ENCODE assay signal across 1 cellular context in genomic region chr6:18264338-18265098, GRCh38.
A peak's percentile ranks its signal among the peaks of the same experiment; 100 is the strongest.
TF ChIP-seq lines count a peak whose summit lies in the region.

DEK (minus strand) TSS chr6:18264530; CDS start chr6:18263987, 543 bp downstream.

TF ChIP-seq in K562, 482 proteins besides CTCF, POLR2A, EP300 and RAD21 (continued from another document):
- no peak for TF ChIP-seq ZNF395 (CRISPR knock-in tag; IDR thresholded peaks at IDR 0.05)
- TF ChIP-seq GATA2 (CRISPR knock-in tag; IDR thresholded peaks at IDR 0.05): no peak
- TF ChIP-seq E2F1 (CRISPR knock-in tag; IDR thresholded peaks at IDR 0.05): peak; percentile 79
- TF ChIP-seq NR1H2 (CRISPR knock-in tag; IDR thresholded peaks at IDR 0.05): no peak; the same call in 1 of the 2 replicates
- TF ChIP-seq CBX5 (IDR thresholded peaks at IDR 0.05; ENCODE audit: borderline replicate concordance, low read depth): no peak
- TF ChIP-seq ZNF143 (CRISPR knock-in tag; IDR thresholded peaks at IDR 0.05): no peak
- TF ChIP-seq ZBED1 (IDR thresholded peaks at IDR 0.05): no peak
- no peak for TF ChIP-seq HIVEP1 (CRISPR knock-in tag; IDR thresholded peaks at IDR 0.05)
- TF ChIP-seq MED1 (CRISPR knock-in tag; IDR thresholded peaks at IDR 0.05; ENCODE audit: borderline replicate concordance): no peak
- no peak for TF ChIP-seq ZNF384 (IDR thresholded peaks at IDR 0.05; ENCODE audit: low read depth, low read length)
- no peak for TF ChIP-seq ZNF696 (CRISPR knock-in tag; conservative IDR thresholded peaks at IDR 0.05)
- no peak for TF ChIP-seq ATF1 (CRISPR knock-in tag; IDR thresholded peaks at IDR 0.05)
- TF ChIP-seq ATF1 (tag; IDR thresholded peaks at IDR 0.05): no peak
- no peak for TF ChIP-seq ZKSCAN1 (IDR thresholded peaks at IDR 0.05; ENCODE audit: low read depth, low read length)
- peak; percentile 73; the same call in 1 of the 2 replicates for TF ChIP-seq ZNF592 (IDR thresholded peaks at IDR 0.05)
- no peak for TF ChIP-seq ZFP36 (IDR thresholded peaks at IDR 0.05; ENCODE audit: low read depth, low read length, partially characterized antibody)
- TF ChIP-seq SMARCC2 (IDR thresholded peaks at IDR 0.05; ENCODE audit: low read depth): no peak
- no peak for TF ChIP-seq ZBTB17 (CRISPR knock-in tag; IDR thresholded peaks at IDR 0.05)
- TF ChIP-seq VEZF1 (CRISPR knock-in tag; IDR thresholded peaks at IDR 0.05): peak; percentile 96
- TF ChIP-seq KHSRP (IDR thresholded peaks at IDR 0.05): no peak
- no peak for TF ChIP-seq ZNF253 (CRISPR knock-in tag; conservative IDR thresholded peaks at IDR 0.05)
- TF ChIP-seq IRF2 (CRISPR knock-in tag; IDR thresholded peaks at IDR 0.05): no peak
- TF ChIP-seq CTBP1 (IDR thresholded peaks at IDR 0.05; ENCODE audit: borderline replicate concordance): peak; percentile 88
- TF ChIP-seq ZNF354B (CRISPR knock-in tag; IDR thresholded peaks at IDR 0.05): no peak
- TF ChIP-seq ZKSCAN8 (CRISPR knock-in tag; IDR thresholded peaks at IDR 0.05): no peak
- no peak for TF ChIP-seq ZNF263 (CRISPR knock-in tag; IDR thresholded peaks at IDR 0.05; ENCODE audit: borderline replicate concordance)
- peak; percentile 67 to 74; a peak in 3 of 4 replicates for TF ChIP-seq FOXA3 (CRISPR knock-in tag; conservative IDR thresholded peaks at IDR 0.05 in 1 of 2, IDR thresholded peaks at IDR 0.05 in 1 of 2)
- TF ChIP-seq NFATC3 (IDR thresholded peaks at IDR 0.05): peak; percentile 30; the same call in 1 of the 2 replicates
- TF ChIP-seq USF1 (CRISPR knock-in tag; IDR thresholded peaks at IDR 0.05): no peak
- TF ChIP-seq ZC3H8 (IDR thresholded peaks at IDR 0.05): no peak
- TF ChIP-seq GTF2B (IDR thresholded peaks at IDR 0.05; ENCODE audit: extremely low read depth, insufficient read length): no peak
- TF ChIP-seq ARID2 (IDR thresholded peaks at IDR 0.05): no peak
- peak; percentile 41; the same call in 1 of the 2 replicates for TF ChIP-seq DPF2 (IDR thresholded peaks at IDR 0.05)
- TF ChIP-seq ATF7 (IDR thresholded peaks at IDR 0.05): peak; percentile 78
- no peak for TF ChIP-seq DLX4 (CRISPR knock-in tag; IDR thresholded peaks at IDR 0.05)
- no peak for TF ChIP-seq U2AF2 (optimal IDR thresholded peaks at IDR 0.05; ENCODE audit: low read depth, low read length)
- TF ChIP-seq SP1 (CRISPR knock-in tag; IDR thresholded peaks at IDR 0.05): no peak; the same call in 1 of the 2 replicates
- no peak for TF ChIP-seq RBM22 (IDR thresholded peaks at IDR 0.05; ENCODE audit: low read depth, low read length, poor library complexity, severe bottlenecking)
- peak; percentile 64 for TF ChIP-seq PKNOX1 (IDR thresholded peaks at IDR 0.05)
- TF ChIP-seq MEIS2 (IDR thresholded peaks at IDR 0.05; ENCODE audit: partially characterized antibody): no peak
- TF ChIP-seq FOSL1 (tag; conservative IDR thresholded peaks at IDR 0.05): peak; percentile 68
- TF ChIP-seq HDAC2 (IDR thresholded peaks at IDR 0.05): peak; percentile 49; the same call in 1 of the 2 replicates
- no peak for TF ChIP-seq ZNF584 (CRISPR knock-in tag; IDR thresholded peaks at IDR 0.05; ENCODE audit: low read depth)
- no peak for TF ChIP-seq ZBTB26 (CRISPR knock-in tag; IDR thresholded peaks at IDR 0.05)
- no peak for TF ChIP-seq PBX2 (CRISPR knock-in tag; IDR thresholded peaks at IDR 0.05; ENCODE audit: low read depth)
- TF ChIP-seq PBX2 (tag; conservative IDR thresholded peaks at IDR 0.05; ENCODE audit: low read depth): no peak
- no peak for TF ChIP-seq RUNX1 (IDR thresholded peaks at IDR 0.05; ENCODE audit: low read depth)
- no peak for TF ChIP-seq NCOA4 (IDR thresholded peaks at IDR 0.05; ENCODE audit: partially characterized antibody)
- no peak for TF ChIP-seq ZNF561 (CRISPR knock-in tag; conservative IDR thresholded peaks at IDR 0.05)
- TF ChIP-seq ZBTB5 (IDR thresholded peaks at IDR 0.05): no peak
- TF ChIP-seq ZBTB1 (CRISPR knock-in tag; IDR thresholded peaks at IDR 0.05; ENCODE audit: borderline replicate concordance, low read depth): peak; percentile 87
- TF ChIP-seq CBFA2T3 (IDR thresholded peaks at IDR 0.05): no peak
- peak; percentile 62; the same call in 1 of the 2 replicates for TF ChIP-seq JUND (IDR thresholded peaks at IDR 0.05; ENCODE audit: borderline replicate concordance, low read depth, low read length)
- TF ChIP-seq JUND (tag; IDR thresholded peaks at IDR 0.05; ENCODE audit: borderline replicate concordance, low read depth, low read length): peak; percentile 83; the same call in 2 of the 3 replicates
TF ChIP-seq in K562: peak in this region for 117.
